In the genomic region with DNA sequence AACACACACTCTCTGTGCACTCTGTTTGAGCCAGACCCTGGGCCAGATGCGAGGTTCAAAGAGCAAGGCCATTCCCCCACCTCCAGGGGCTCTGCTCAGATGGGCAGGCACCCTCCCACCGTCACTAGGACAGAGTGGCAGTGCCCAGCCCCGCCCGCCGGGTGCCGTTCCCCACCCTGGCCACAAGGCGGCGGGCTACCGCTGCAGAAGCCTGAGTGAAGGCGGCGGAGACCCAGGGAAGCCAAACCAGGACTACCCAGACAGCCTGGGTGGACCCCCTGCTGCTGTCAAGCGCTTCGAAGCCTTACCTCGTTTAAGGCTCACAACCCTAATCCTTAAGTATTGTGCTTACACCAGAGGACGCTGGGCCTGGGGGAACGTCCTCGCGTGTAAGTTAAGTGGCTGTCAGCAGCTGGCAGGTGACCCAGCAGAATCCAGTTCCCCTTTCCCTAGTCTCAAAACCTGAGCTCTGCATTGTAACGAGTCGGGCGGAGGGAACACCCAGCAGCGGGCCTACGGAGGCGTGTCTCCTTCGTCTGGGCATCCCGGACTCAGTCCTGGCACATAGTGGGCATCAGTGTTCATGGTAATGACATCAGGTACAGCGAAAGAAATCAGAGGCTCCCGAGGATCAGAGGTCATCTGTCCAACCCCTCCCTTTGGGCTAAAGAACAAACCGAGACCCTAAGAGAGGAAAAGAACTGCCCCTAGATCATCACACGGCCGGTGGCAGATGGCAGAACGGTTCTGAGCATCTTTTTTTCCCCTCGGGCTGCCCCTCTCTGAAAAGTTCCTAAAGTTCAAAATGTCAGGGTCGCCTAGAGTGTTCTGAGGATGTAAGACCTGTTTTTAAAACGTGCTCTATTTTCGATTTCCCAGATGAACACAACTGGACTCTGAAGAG, we compare ENCODE assay signal across 1 cellular context.
TF ChIP-seq lines count a peak whose summit lies in the region.

No MANE protein-coding gene starts in this region.

TF ChIP-seq in HepG2, 621 proteins besides CTCF, POLR2A, EP300 and RAD21 (continued from another document and continues in another):
- TF ChIP-seq, protein P1, sequence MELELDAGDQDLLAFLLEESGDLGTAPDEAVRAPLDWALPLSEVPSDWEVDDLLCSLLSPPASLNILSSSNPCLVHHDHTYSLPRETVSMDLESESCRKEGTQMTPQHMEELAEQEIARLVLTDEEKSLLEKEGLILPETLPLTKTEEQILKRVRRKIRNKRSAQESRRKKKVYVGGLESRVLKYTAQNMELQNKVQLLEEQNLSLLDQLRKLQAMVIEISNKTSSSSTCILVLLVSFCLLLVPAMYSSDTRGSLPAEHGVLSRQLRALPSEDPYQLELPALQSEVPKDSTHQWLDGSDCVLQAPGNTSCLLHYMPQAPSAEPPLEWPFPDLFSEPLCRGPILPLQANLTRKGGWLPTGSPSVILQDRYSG (CRISPR knock-in tag; IDR thresholded peaks at IDR 0.05) = no peak
- TF ChIP-seq FOXO1 (CRISPR knock-in tag; IDR thresholded peaks at IDR 0.05) = 0 out of 2 replicates have a peak, but pooled peaks have one; percentile 19
- TF ChIP-seq, protein P2, sequence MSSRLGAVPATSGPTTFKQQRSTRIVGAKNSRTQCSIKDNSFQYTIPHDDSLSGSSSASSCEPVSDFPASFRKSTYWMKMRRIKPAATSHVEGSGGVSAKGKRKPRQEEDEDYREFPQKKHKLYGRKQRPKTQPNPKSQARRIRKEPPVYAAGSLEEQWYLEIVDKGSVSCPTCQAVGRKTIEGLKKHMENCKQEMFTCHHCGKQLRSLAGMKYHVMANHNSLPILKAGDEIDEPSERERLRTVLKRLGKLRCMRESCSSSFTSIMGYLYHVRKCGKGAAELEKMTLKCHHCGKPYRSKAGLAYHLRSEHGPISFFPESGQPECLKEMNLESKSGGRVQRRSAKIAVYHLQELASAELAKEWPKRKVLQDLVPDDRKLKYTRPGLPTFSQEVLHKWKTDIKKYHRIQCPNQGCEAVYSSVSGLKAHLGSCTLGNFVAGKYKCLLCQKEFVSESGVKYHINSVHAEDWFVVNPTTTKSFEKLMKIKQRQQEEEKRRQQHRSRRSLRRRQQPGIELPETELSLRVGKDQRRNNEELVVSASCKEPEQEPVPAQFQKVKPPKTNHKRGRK (CRISPR knock-in tag; IDR thresholded peaks at IDR 0.05) = no peak
- TF ChIP-seq CEBPB (IDR thresholded peaks at IDR 0.05; ENCODE audit: borderline replicate concordance, low read depth, low read length) = no peak
- no peak for TF ChIP-seq MXI1 (IDR thresholded peaks at IDR 0.05; ENCODE audit: borderline replicate concordance, low read depth, low read length)
- no peak for TF ChIP-seq HMG20B (CRISPR knock-in tag; conservative IDR thresholded peaks at IDR 0.05)
- no peak for TF ChIP-seq ZNF672 (CRISPR knock-in tag; IDR thresholded peaks at IDR 0.05)
- TF ChIP-seq ASH2L (IDR thresholded peaks at IDR 0.05; ENCODE audit: insufficient read length, low read depth, low read length) = no peak
- no peak for TF ChIP-seq ZNF496 (CRISPR knock-in tag; IDR thresholded peaks at IDR 0.05; ENCODE audit: insufficient replicate concordance)
- TF ChIP-seq ZNF775 (CRISPR knock-in tag; IDR thresholded peaks at IDR 0.05; ENCODE audit: borderline replicate concordance) = no peak
- no peak for TF ChIP-seq ZNF556 (CRISPR knock-in tag; IDR thresholded peaks at IDR 0.05; ENCODE audit: borderline replicate concordance)
- TF ChIP-seq, protein P3, sequence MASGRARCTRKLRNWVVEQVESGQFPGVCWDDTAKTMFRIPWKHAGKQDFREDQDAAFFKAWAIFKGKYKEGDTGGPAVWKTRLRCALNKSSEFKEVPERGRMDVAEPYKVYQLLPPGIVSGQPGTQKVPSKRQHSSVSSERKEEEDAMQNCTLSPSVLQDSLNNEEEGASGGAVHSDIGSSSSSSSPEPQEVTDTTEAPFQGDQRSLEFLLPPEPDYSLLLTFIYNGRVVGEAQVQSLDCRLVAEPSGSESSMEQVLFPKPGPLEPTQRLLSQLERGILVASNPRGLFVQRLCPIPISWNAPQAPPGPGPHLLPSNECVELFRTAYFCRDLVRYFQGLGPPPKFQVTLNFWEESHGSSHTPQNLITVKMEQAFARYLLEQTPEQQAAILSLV (CRISPR knock-in tag; IDR thresholded peaks at IDR 0.05; ENCODE audit: borderline replicate concordance) = no peak
- peak; percentile 71 for TF ChIP-seq ZNF883 (CRISPR knock-in tag; IDR thresholded peaks at IDR 0.05; ENCODE audit: not compliant biosample characterization)
- TF ChIP-seq ZNF44 (CRISPR knock-in tag; IDR thresholded peaks at IDR 0.05) = no peak
- no peak for TF ChIP-seq ZNF550 (CRISPR knock-in tag; IDR thresholded peaks at IDR 0.05; ENCODE audit: borderline replicate concordance)
- no peak for TF ChIP-seq ZNF615 (CRISPR knock-in tag; IDR thresholded peaks at IDR 0.05; ENCODE audit: borderline replicate concordance)
- TF ChIP-seq ZNF567 (CRISPR knock-in tag; IDR thresholded peaks at IDR 0.05; ENCODE audit: borderline replicate concordance) = no peak
- 0 out of 2 replicates have a peak, but pooled peaks have one; percentile 35 for TF ChIP-seq CBFB (CRISPR knock-in tag; IDR thresholded peaks at IDR 0.05)
- TF ChIP-seq, protein P4, sequence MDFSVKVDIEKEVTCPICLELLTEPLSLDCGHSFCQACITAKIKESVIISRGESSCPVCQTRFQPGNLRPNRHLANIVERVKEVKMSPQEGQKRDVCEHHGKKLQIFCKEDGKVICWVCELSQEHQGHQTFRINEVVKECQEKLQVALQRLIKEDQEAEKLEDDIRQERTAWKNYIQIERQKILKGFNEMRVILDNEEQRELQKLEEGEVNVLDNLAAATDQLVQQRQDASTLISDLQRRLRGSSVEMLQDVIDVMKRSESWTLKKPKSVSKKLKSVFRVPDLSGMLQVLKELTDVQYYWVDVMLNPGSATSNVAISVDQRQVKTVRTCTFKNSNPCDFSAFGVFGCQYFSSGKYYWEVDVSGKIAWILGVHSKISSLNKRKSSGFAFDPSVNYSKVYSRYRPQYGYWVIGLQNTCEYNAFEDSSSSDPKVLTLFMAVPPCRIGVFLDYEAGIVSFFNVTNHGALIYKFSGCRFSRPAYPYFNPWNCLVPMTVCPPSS (IDR thresholded peaks at IDR 0.05) = no peak
- TF ChIP-seq TBP (CRISPR knock-in tag; IDR thresholded peaks at IDR 0.05) = no peak
- TF ChIP-seq, protein P5, sequence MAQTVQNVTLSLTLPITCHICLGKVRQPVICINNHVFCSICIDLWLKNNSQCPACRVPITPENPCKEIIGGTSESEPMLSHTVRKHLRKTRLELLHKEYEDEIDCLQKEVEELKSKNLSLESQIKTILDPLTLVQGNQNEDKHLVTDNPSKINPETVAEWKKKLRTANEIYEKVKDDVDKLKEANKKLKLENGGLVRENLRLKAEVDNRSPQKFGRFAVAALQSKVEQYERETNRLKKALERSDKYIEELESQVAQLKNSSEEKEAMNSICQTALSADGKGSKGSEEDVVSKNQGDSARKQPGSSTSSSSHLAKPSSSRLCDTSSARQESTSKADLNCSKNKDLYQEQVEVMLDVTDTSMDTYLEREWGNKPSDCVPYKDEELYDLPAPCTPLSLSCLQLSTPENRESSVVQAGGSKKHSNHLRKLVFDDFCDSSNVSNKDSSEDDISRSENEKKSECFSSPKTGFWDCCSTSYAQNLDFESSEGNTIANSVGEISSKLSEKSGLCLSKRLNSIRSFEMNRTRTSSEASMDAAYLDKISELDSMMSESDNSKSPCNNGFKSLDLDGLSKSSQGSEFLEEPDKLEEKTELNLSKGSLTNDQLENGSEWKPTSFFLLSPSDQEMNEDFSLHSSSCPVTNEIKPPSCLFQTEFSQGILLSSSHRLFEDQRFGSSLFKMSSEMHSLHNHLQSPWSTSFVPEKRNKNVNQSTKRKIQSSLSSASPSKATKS (CRISPR knock-in tag; IDR thresholded peaks at IDR 0.05) = no peak
- no peak for TF ChIP-seq NBN (conservative IDR thresholded peaks at IDR 0.05)
- TF ChIP-seq ZNF224 (CRISPR knock-in tag; IDR thresholded peaks at IDR 0.05) = no peak
- TF ChIP-seq, protein P6, sequence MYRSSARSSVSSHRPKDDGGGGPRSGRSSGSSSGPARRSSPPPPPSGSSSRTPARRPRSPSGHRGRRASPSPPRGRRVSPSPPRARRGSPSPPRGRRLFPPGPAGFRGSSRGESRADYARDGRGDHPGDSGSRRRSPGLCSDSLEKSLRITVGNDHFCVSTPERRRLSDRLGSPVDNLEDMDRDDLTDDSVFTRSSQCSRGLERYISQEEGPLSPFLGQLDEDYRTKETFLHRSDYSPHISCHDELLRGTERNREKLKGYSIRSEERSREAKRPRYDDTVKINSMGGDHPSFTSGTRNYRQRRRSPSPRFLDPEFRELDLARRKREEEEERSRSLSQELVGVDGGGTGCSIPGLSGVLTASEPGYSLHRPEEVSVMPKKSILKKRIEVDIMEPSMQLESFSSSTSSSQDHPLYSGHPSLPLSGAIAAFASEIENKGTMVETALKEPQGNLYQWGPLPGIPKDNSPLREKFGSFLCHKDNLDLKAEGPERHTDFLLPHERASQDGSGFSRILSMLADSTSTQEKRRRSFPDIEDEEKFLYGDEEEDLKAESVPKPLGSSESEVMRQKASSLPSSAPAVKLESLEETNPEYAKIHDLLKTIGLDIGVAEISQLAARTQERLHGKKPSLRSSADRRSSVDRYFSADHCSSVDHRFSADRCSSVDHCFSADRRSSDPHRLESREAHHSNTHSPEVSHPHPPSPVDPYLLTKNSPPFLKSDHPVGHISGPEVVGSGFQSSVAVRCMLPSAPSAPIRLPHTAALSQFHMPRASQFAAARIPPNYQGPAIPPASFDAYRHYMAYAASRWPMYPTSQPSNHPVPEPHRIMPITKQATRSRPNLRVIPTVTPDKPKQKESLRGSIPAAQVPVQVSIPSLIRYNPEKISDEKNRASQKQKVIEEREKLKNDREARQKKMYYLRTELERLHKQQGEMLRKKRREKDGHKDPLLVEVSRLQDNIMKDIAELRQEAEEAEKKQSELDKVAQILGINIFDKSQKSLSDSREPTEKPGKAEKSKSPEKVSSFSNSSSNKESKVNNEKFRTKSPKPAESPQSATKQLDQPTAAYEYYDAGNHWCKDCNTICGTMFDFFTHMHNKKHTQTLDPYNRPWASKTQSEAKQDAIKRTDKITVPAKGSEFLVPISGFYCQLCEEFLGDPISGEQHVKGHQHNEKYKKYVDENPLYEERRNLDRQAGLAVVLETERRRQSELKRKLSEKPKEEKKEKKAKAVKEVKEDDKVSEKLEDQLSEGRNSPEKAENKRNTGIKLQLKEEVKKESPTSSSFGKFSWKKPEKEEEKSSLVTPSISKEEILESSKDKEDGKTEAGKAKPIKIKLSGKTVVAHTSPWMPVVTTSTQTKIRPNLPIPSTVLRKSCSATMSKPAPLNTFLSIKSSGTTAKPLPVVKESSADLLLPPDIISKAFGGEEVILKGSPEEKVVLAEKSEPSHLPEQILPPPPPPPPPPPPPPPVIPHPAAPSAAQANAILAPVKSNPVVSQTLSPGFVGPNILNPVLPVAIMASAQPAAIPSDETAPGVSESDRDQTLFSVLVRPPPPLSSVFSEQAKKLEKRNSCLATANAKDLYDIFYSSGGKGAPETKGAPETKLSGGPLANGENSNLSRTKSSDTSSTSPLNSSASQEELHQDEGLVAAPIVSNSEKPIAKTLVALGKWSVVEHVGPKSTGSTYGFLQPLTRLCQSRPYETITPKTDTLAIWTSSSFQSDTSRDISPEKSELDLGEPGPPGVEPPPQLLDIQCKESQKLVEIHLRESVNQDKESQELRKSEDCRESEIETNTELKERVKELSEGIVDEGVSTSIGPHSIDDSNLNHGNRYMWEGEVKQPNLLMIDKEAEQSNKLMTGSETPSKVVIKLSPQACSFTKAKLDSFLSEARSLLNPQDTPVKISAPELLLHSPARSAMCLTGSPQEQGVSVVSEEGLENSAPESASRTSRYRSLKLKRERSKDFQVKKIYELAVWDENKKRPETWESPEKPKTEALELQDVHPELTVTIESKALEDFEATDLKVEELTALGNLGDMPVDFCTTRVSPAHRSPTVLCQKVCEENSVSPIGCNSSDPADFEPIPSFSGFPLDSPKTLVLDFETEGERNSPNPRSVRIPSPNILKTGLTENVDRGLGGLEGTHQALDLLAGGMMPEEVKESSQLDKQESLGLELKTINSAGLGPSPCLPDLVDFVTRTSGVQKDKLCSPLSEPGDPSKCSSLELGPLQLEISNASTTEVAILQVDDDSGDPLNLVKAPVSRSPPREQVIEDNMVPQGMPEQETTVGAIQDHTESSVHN (CRISPR knock-in tag; IDR thresholded peaks at IDR 0.05) = no peak
- TF ChIP-seq, protein P7, sequence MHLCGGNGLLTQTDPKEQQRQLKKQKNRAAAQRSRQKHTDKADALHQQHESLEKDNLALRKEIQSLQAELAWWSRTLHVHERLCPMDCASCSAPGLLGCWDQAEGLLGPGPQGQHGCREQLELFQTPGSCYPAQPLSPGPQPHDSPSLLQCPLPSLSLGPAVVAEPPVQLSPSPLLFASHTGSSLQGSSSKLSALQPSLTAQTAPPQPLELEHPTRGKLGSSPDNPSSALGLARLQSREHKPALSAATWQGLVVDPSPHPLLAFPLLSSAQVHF (CRISPR knock-in tag; IDR thresholded peaks at IDR 0.05) = no peak
- no peak for TF ChIP-seq SIX4 (CRISPR knock-in tag; IDR thresholded peaks at IDR 0.05)
- TF ChIP-seq NFE2L1 (CRISPR knock-in tag; IDR thresholded peaks at IDR 0.05; ENCODE audit: borderline replicate concordance) = no peak
- no peak for TF ChIP-seq SP1 (IDR thresholded peaks at IDR 0.05)
- TF ChIP-seq SP1 (CRISPR knock-in tag; IDR thresholded peaks at IDR 0.05) = peak; percentile 66; the same call in 1 of the 2 replicates
- 0 out of 2 replicates have a peak, but pooled peaks have one; percentile 36 for TF ChIP-seq ZNF776 (CRISPR knock-in tag; IDR thresholded peaks at IDR 0.05)
- no peak for TF ChIP-seq NR2C2 (CRISPR knock-in tag; IDR thresholded peaks at IDR 0.05; ENCODE audit: borderline replicate concordance)
- no peak for TF ChIP-seq SETDB1 (CRISPR knock-in tag; IDR thresholded peaks at IDR 0.05; ENCODE audit: borderline replicate concordance)
- TF ChIP-seq ZNF3 (CRISPR knock-in tag; IDR thresholded peaks at IDR 0.05) = no peak
- no peak for TF ChIP-seq FOXK1 (CRISPR knock-in tag; IDR thresholded peaks at IDR 0.05; ENCODE audit: borderline replicate concordance, low read depth)
- peak; percentile 47; the same call in 1 of the 2 replicates for TF ChIP-seq FOXC1 (CRISPR knock-in tag; IDR thresholded peaks at IDR 0.05; ENCODE audit: borderline replicate concordance)
- no peak for TF ChIP-seq PTBP1 (IDR thresholded peaks at IDR 0.05; ENCODE audit: low read depth, low read length, poor library complexity, severe bottlenecking)
- TF ChIP-seq, protein P8, sequence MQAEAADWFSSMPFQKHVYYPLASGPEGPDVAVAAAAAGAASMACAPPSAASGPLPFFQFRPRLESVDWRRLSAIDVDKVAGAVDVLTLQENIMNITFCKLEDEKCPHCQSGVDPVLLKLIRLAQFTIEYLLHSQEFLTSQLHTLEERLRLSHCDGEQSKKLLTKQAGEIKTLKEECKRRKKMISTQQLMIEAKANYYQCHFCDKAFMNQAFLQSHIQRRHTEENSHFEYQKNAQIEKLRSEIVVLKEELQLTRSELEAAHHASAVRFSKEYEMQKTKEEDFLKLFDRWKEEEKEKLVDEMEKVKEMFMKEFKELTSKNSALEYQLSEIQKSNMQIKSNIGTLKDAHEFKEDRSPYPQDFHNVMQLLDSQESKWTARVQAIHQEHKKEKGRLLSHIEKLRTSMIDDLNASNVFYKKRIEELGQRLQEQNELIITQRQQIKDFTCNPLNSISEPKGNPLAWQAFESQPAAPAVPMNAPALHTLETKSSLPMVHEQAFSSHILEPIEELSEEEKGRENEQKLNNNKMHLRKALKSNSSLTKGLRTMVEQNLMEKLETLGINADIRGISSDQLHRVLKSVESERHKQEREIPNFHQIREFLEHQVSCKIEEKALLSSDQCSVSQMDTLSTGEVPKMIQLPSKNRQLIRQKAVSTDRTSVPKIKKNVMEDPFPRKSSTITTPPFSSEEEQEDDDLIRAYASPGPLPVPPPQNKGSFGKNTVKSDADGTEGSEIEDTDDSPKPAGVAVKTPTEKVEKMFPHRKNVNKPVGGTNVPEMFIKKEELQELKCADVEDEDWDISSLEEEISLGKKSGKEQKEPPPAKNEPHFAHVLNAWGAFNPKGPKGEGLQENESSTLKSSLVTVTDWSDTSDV (CRISPR knock-in tag; IDR thresholded peaks at IDR 0.05) = no peak
- peak; percentile 43; the same call in 1 of the 2 replicates for TF ChIP-seq MIER3 (CRISPR knock-in tag; IDR thresholded peaks at IDR 0.05; ENCODE audit: borderline replicate concordance)
- TF ChIP-seq SOX6 (IDR thresholded peaks at IDR 0.05) = no peak
- peak; percentile 57 for TF ChIP-seq SOX6 (CRISPR knock-in tag; IDR thresholded peaks at IDR 0.05)
- TF ChIP-seq RFXANK (CRISPR knock-in tag; IDR thresholded peaks at IDR 0.05) = no peak
